ENCODE assay signal across 1 cellular context in the genomic region with DNA sequence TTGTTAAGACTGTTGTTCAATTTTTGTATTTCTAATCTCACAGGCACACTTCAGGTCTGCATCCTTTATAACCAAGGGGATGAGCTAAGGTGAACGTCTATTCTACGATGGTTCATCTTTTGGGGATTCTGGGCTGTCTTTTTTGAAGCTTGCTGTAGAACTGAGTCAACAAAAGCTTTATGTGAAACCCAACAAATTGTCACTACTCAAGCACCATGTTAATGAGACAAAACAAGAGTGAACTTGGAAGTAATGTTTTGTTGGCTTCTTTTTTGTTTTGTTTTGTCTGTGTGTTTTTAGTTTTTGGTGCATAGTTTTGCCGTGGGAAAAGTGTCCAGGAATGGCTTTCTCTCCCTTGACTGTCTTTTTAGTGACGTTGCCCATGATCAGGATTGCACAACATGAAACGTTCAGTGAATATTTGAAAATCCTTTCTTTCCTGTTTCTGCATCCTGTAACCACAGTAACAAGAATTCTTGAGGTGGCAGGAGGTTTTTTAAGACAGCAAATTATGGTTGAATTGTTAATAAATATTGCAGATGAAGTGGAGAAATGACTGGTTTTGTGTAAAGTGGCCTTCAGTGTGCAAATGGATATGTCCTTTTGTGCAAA.
TF ChIP-seq lines count a peak whose summit lies in the region.

No MANE protein-coding gene starts in this region.

TF ChIP-seq in HepG2, 621 proteins besides CTCF, POLR2A, EP300 and RAD21:
- no peak for TF ChIP-seq FOXA3 (CRISPR knock-in tag; IDR thresholded peaks at IDR 0.05)
- no peak for TF ChIP-seq NBN (conservative IDR thresholded peaks at IDR 0.05)
- TF ChIP-seq CEBPB (IDR thresholded peaks at IDR 0.05; ENCODE audit: borderline replicate concordance, low read depth, low read length), result peak; percentile 64
